In the genomic region with DNA sequence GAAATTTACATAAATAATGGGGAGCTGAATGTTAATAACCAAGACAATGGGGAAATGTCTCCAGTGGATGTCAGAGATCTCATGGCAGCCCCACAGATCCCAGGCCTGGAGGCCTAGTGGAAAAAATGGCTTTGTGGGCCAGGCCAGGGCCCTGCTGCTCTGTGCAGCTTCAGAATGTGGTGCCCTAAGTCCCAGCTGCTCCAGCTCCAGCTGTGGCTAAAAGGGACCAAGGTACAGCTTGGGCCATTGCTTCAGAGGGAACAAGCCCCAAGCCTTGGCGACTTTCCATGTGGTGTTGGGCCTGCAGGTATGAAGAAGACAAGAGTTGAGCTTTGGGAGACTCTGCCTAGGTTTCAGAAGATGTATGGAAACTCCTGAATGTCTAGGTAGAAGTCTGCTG, we compare ENCODE assay signal across 26 cellular contexts.
DNase-seq lines count a peak whose midpoint lies in the region; ATAC-seq, FAIRE-seq and TF ChIP-seq lines count a peak whose summit lies in the region.
"Had no signal": no experiment of that assay in that cellular context is flagged by ENCODE, and none has a peak within 500 bp of the region (broad histone marks: within the 10 kb centered on the region; RNA-seq: fewer than 3 reads in every experiment).

No MANE protein-coding gene starts in this region.

- H3K36me3 ChIP-seq in bronchial epithelial cell (ENCODE audit: control insufficient read depth, insufficient read depth, low read length) = no peaks in the 10 kb centered on the region
- no peaks in the 10 kb centered on the region for H3K36me3 ChIP-seq in pancreas
- H3K36me3 ChIP-seq: BE2C, BLaER1 had no signal

- no peak overlapping the region for H3K4me3 Mint-ChIP-seq in chondrocyte (ENCODE audit: unreplicated experiment)
- H3K4me3 Mint-ChIP-seq in stimulated activated memory B cell treated with anti-CD40 and anti-IgM and Interleukin-4, amounts not matched to agents 10 μg/mL and 1 μg/mL and 100 μg/mL, for 72 hours = no peak overlapping the region
- H3K4me3 Mint-ChIP-seq: CD14-positive monocyte; CD4-positive, alpha-beta memory T cell; CD4-positive, CD25-positive, alpha-beta regulatory T cell; CD8-positive, alpha-beta memory T cell had no signal

- no peaks in the 10 kb centered on the region for H3K9me3 Mint-ChIP-seq in chondrocyte (ENCODE audit: low read depth)
- H3K9me3 Mint-ChIP-seq in stimulated activated memory B cell treated with anti-CD40 and anti-IgM and Interleukin-4, amounts not matched to agents 10 μg/mL and 1 μg/mL and 100 μg/mL, for 72 hours = no peaks in the 10 kb centered on the region

- peak; percentile 50 for ATAC-seq in stimulated activated memory B cell treated with anti-CD40 and anti-IgM and Interleukin-4, amounts not matched to agents 10 μg/mL and 1 μg/mL and 100 μg/mL, for 72 hours
- ATAC-seq in pancreas = no peak
- no peak for ATAC-seq in GM21526 (IDR thresholded peaks at IDR 0.05; ENCODE audit: low FRiP score, unreplicated experiment)
- ATAC-seq: GM12878 had no signal

- FAIRE-seq in bronchial epithelial cell (lab: Jason Lieb, UNC) = peak; percentile 66
- FAIRE-seq in pancreas (lab: Jason Lieb, UNC) = no peak
- FAIRE-seq: A204.1, GM12878, GM12892, GM18507 had no signal

- no peak overlapping the region for H3K27ac ChIP-seq in pancreas
- H3K27ac ChIP-seq: BLaER1 had no signal

- H3K27me3 ChIP-seq in bronchial epithelial cell (ENCODE audit: control insufficient read depth, insufficient read depth, low read length) (no peaks in the 10 kb centered on the region), pancreas (no peaks in the 10 kb centered on the region)
- H3K27me3 ChIP-seq: BE2C, BLaER1 had no signal

- intact Hi-C loops in pancreas (cut with DNase I) = no loop called here

- peaks cover 4% of the 10 kb centered on the region for H3K27me3 Mint-ChIP-seq in chondrocyte (ENCODE audit: low read depth)
- no peaks in the 10 kb centered on the region for H3K27me3 Mint-ChIP-seq in stimulated activated memory B cell treated with anti-CD40 and anti-IgM and Interleukin-4, amounts not matched to agents 10 μg/mL and 1 μg/mL and 100 μg/mL, for 72 hours
- H3K27me3 Mint-ChIP-seq: CD4-positive, alpha-beta memory T cell; CD4-positive, CD25-positive, alpha-beta regulatory T cell; CD8-positive, alpha-beta memory T cell had no signal

- H3K4me1 Mint-ChIP-seq in chondrocyte (ENCODE audit: low read depth) = no peaks in the 10 kb centered on the region
- H3K4me1 Mint-ChIP-seq in stimulated activated memory B cell treated with anti-CD40 and anti-IgM and Interleukin-4, amounts not matched to agents 10 μg/mL and 1 μg/mL and 100 μg/mL, for 72 hours = no peaks in the 10 kb centered on the region
- H3K4me1 Mint-ChIP-seq: CD14-positive monocyte; CD4-positive, alpha-beta memory T cell; CD4-positive, CD25-positive, alpha-beta regulatory T cell; CD8-positive, alpha-beta memory T cell had no signal

- no peak overlapping the region for H3K4me3 ChIP-seq in bronchial epithelial cell (ENCODE audit: low read depth, low read length)
- no peak overlapping the region for H3K4me3 ChIP-seq in pancreas
- H3K4me3 ChIP-seq: BLaER1, GM12878 had no signal

- H3K9me3 ChIP-seq in pancreas = no peaks in the 10 kb centered on the region
- H3K9me3 ChIP-seq: BE2C, BLaER1 had no signal

- WGBS in pancreas, 2 donors = 54 to 65% methylated on average over 1 of the region's 1 CpG

- H3K4me1 ChIP-seq in pancreas = no peaks in the 10 kb centered on the region
- H3K4me1 ChIP-seq: BE2C, BLaER1 had no signal

- no peak overlapping the region for H3K27ac Mint-ChIP-seq in chondrocyte (ENCODE audit: unreplicated experiment)
- H3K27ac Mint-ChIP-seq in stimulated activated memory B cell treated with anti-CD40 and anti-IgM and Interleukin-4, amounts not matched to agents 10 μg/mL and 1 μg/mL and 100 μg/mL, for 72 hours = no peak overlapping the region
- H3K27ac Mint-ChIP-seq: CD4-positive, alpha-beta memory T cell; CD4-positive, CD25-positive, alpha-beta regulatory T cell; CD8-positive, alpha-beta memory T cell had no signal

- no peaks in the 10 kb centered on the region for H3K36me3 Mint-ChIP-seq in chondrocyte (ENCODE audit: low read depth)
- H3K36me3 Mint-ChIP-seq in stimulated activated memory B cell treated with anti-CD40 and anti-IgM and Interleukin-4, amounts not matched to agents 10 μg/mL and 1 μg/mL and 100 μg/mL, for 72 hours = no peaks in the 10 kb centered on the region
- H3K36me3 Mint-ChIP-seq: CD14-positive monocyte; CD4-positive, alpha-beta memory T cell; CD4-positive, CD25-positive, alpha-beta regulatory T cell; CD8-positive, alpha-beta memory T cell had no signal

- DNase-seq in bronchial epithelial cell (ENCODE audit: low read depth) = no peak
- peak; percentile 25 for DNase-seq in chondrocyte (ENCODE audit: low spot score)
- DNase-seq in pancreas = no peak
- DNase-seq: 8988T; ACHN; BE2C; C1 segment of cervical spinal cord; CD4-positive, alpha-beta memory T cell; CD4-positive, CD25-positive, alpha-beta regulatory T cell; CD8-positive, alpha-beta memory T cell; COR-L47; DMS 273 treated with DMSO at 0.1 percent for 48 hours; DMS153; DMS53; DMS79; DND-41; EL; GDM1 had no signal

- TF ChIP-seq CTCF in bronchial epithelial cell (IDR thresholded peaks at IDR 0.05; ENCODE audit: insufficient read depth, low read length, severe bottlenecking) (no peak), chondrocyte (IDR thresholded peaks at IDR 0.05) (no peak), pancreas (IDR thresholded peaks at IDR 0.05) (no peak)
